26 cellular contexts compared by ENCODE assay signal in genomic region chr9:134463293-134463692, GRCh38.
"Had no signal": no experiment of that assay in that cellular context is flagged by ENCODE, and none has a peak within 500 bp of the region (broad histone marks: within the 10 kb centered on the region; RNA-seq: fewer than 3 reads in every experiment).

No MANE protein-coding gene starts in this region.

- H3K36me3 ChIP-seq: brain microvascular endothelial cell, gastrocnemius medialis, neutrophil, ovary, thoracic aorta, upper lobe of left lung, vagina had no signal

- H3K9me3 ChIP-seq: gastrocnemius medialis, neutrophil, ovary, thoracic aorta, vagina had no signal

- H3K27me3 ChIP-seq: brain microvascular endothelial cell, ovary, upper lobe of left lung, vagina had no signal

- H3K27ac ChIP-seq: brain microvascular endothelial cell, coronary artery, dorsolateral prefrontal cortex, gastrocnemius medialis, neutrophil, ovary, skin epidermis, thoracic aorta, upper lobe of left lung, vagina had no signal

- DNase-seq: activated CD4-positive, alpha-beta memory T cell treated with anti-CD3 and anti-CD28 coated beads for 36 hours; activated CD4-positive, alpha-beta T cell treated with anti-CD3 and anti-CD28 coated beads, Interleukin-2, amount 10 ng/mL, durations not matched to agents 24 days and 14 days; activated CD4-positive, CD25-positive, alpha-beta regulatory T cell treated with anti-CD3 and anti-CD28 coated beads, Interleukin-2, amount 50 U/mL, for 72 hours; activated CD8-positive, alpha-beta memory T cell treated with anti-CD3 and anti-CD28 coated beads, Interleukin-2, amount 50 U/mL, for 4 hours; activated effector memory CD4-positive, alpha-beta T cell treated with anti-CD3 and anti-CD28 coated beads, Interleukin-2, amount 50 U/mL, for 16 hours; activated naive CD4-positive, alpha-beta T cell treated with anti-CD3 and anti-CD28 coated beads for 36 hours; activated naive CD8-positive, alpha-beta T cell treated with anti-CD3 and anti-CD28 coated beads for 36 hours; activated T-cell treated with anti-CD3 and anti-CD28 coated beads, Interleukin-2, amount 50 U/mL, for 1 hour; brain microvascular endothelial cell; dorsolateral prefrontal cortex; effector memory CD4-positive, alpha-beta T cell; gastrocnemius medialis; glutamatergic neuron; left ventricle myocardium superior; ovary; stimulated activated CD4-positive, alpha-beta T cell treated with anti-CD3 and anti-CD28 coated beads, Interleukin-12 subunit alpha, Interleukin-12 subunit beta, amount 100 ng/mL, for 4 hours; stimulated activated CD4-positive, alpha-beta T cell treated with anti-CD3 and anti-CD28 coated beads, Interleukin-4, amount 100 ng/mL, for 24 hours; T-helper 9 cell had no signal

- ATAC-seq: gastrocnemius medialis; left ventricle myocardium superior; sciatic nerve; stimulated activated effector memory CD8-positive, alpha-beta T cell treated with anti-CD3 and anti-CD28 coated beads, Interleukin-12 subunit alpha, Interleukin-12 subunit beta, amount 100 ng/mL, for 72 hours had no signal

- H3K4me3 ChIP-seq: coronary artery, dorsolateral prefrontal cortex, gastrocnemius medialis, ovary, skin epidermis, thoracic aorta, upper lobe of left lung, vagina had no signal

- H3K4me1 ChIP-seq: gastrocnemius medialis had no signal
